Comparison of ENCODE assay signal across 14 cellular contexts in the genomic region with DNA sequence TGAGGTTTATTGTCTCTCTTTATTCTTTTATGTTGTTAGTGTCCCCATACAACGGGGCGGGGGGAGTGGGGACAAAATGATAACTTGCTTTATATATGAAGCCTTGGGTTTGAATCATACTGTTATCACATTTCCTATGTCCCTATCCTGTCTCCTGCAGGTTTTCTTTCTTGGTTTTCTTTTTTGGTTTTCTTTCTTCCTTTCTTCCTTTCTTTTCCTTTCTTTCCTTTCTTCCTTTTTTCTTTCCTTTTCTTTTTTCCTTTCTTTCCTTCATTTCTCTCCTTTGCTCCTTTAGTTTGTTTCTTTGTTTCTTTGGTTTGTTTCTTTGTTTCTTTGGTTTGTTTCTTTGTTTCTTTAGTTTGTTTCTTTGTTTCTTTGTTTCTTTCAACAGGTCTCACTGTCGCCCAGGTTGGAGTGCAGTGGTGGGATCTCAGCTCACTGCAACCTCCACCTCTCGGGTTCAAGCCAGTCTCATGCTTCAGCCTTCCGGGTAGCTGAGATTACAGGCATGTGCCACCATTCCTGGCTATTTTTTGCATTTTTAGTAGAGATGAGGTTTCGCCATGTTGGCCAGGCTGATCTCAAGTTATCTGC. TPM values are rescaled to one million over a fixed set of nuclear protein-coding genes. Genes with fewer than 3 reads are reported as not detected.
DNase-seq lines count a peak whose midpoint lies in the region; ATAC-seq lines count a peak whose summit lies in the region.
"Had no signal": no experiment of that assay in that cellular context is flagged by ENCODE, and none has a peak within 500 bp of the region (broad histone marks: within the 10 kb centered on the region; RNA-seq: fewer than 3 reads in every experiment).

No MANE protein-coding gene starts in this region.

- H3K4me3 Mint-ChIP-seq in stimulated activated naive CD8-positive, alpha-beta T cell treated with anti-CD3 and anti-CD28 coated beads, Interleukin-15, amount 100 ng/mL, for 72 hours = peak overlapping the region; percentile 39 to 57
- H3K4me3 Mint-ChIP-seq in T-helper 17 cell (peak overlapping the region; percentile 57), memory B cell (peak overlapping the region; percentile 21)

- no peak for ATAC-seq in stimulated activated naive CD8-positive, alpha-beta T cell treated with anti-CD3 and anti-CD28 coated beads, Interleukin-15, amount 100 ng/mL, for 72 hours
- no peak for ATAC-seq in stimulated activated naive CD8-positive, alpha-beta T cell treated with anti-CD3 and anti-CD28 coated beads, Interleukin-15, Interleukin-2, amounts not matched to agents 100 U/mL and 50 U/mL, for 24 hours
- ATAC-seq in T-helper 17 cell (no peak), memory B cell (ENCODE audit: low read depth) (no peak), HG02642 (IDR thresholded peaks at IDR 0.05; ENCODE audit: poor library complexity, unreplicated experiment) (no peak)
- ATAC-seq: pancreas had no signal

- no peaks in the 10 kb centered on the region for H3K9me3 Mint-ChIP-seq in stimulated activated naive CD8-positive, alpha-beta T cell treated with anti-CD3 and anti-CD28 coated beads, Interleukin-15, amount 100 ng/mL, for 72 hours
- no peaks in the 10 kb centered on the region for H3K9me3 Mint-ChIP-seq in memory B cell

- no peaks in the 10 kb centered on the region for H3K27me3 Mint-ChIP-seq in stimulated activated naive CD8-positive, alpha-beta T cell treated with anti-CD3 and anti-CD28 coated beads, Interleukin-15, amount 100 ng/mL, for 72 hours
- no peaks in the 10 kb centered on the region for H3K27me3 Mint-ChIP-seq in T-helper 17 cell
- H3K27me3 Mint-ChIP-seq in memory B cell = no peaks in the 10 kb centered on the region

- no peaks in the 10 kb centered on the region for H3K36me3 Mint-ChIP-seq in T-helper 17 cell (ENCODE audit: low read depth)
- H3K36me3 Mint-ChIP-seq in memory B cell = no peaks in the 10 kb centered on the region

- H3K27ac Mint-ChIP-seq in stimulated activated naive CD8-positive, alpha-beta T cell treated with anti-CD3 and anti-CD28 coated beads, Interleukin-15, amount 100 ng/mL, for 72 hours = peak overlapping the region in 1 of 2 donors; percentile 84
- H3K27ac Mint-ChIP-seq in T-helper 17 cell (peak overlapping the region; percentile 85), memory B cell (peak overlapping the region; percentile 79)

- H3K9me3 ChIP-seq in T-helper 17 cell (ENCODE audit: control insufficient read depth, low read length, poor library complexity, severe bottlenecking) = no peaks in the 10 kb centered on the region
- H3K9me3 ChIP-seq: pancreas had no signal

- no peak for DNase-seq in stimulated activated naive CD8-positive, alpha-beta T cell treated with anti-CD3 and anti-CD28 coated beads, Interleukin-15, amount 100 ng/mL, for 72 hours
- no peak for DNase-seq in stimulated activated naive CD8-positive, alpha-beta T cell treated with anti-CD3 and anti-CD28 coated beads, Interleukin-15, Interleukin-2, amounts not matched to agents 100 U/mL and 50 U/mL, for 24 hours
- DNase-seq in T-helper 17 cell = no peak
- no peak for DNase-seq in memory B cell (ENCODE audit: low spot score in 2 of 2)
- no peak for DNase-seq in NCI-H524 treated with DMSO at 0.1 percent for 48 hours (lab: John Stamatoyannopoulos, UW)
- no peak for DNase-seq in occipital lobe (lab: John Stamatoyannopoulos, UW)
- DNase-seq: cortex of kidney, foreskin melanocyte, GF-D8, NCI-H1436 treated with DMSO at 0.1 percent for 48 hours, pancreas, RPMI8226, substantia nigra had no signal

- H3K4me1 Mint-ChIP-seq in stimulated activated naive CD8-positive, alpha-beta T cell treated with anti-CD3 and anti-CD28 coated beads, Interleukin-15, amount 100 ng/mL, for 72 hours = peaks cover 46% of the 10 kb centered on the region
- H3K4me1 Mint-ChIP-seq in T-helper 17 cell (peaks cover 28% of the 10 kb centered on the region), memory B cell (peaks cover 28% of the 10 kb centered on the region)

RNA-seq across cellular contexts. Expression of a gene that starts 4.8 kb away (rescaled TPM):
- 10 to 100 TPM; 75.2 to 83.1 TPM for total RNA-seq in T-helper 17 cell
- 84.5 TPM for total RNA-seq in occipital lobe
